In the genomic region with DNA sequence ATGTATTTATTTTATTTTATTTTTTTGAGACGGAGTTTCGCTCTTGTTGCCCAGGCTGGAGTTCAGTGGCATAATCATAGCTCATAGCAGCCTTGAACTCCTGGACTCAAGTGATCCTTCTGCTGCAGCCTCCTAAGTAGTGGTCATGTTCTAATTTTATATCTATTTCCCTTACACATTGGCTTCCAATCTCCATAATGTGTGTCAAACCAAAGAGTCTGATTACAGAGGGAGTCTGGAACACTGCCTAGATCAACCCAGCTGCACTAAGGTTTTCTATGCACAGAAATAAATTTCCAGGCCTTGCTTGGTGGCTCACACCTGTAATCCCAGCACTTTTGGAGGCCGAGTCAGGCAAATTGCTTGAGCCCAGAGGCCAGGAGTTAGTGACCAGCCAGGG, we compare ENCODE assay signal across 6 cellular contexts. TPM values are rescaled to one million over a fixed set of nuclear protein-coding genes. Genes with fewer than 3 reads are reported as not detected.
"Had no signal": no experiment of that assay in that cellular context is flagged by ENCODE, and none has a peak within 500 bp of the region (broad histone marks: within the 10 kb centered on the region; RNA-seq: fewer than 3 reads in every experiment).

No MANE protein-coding gene starts in this region.

RNA-seq across cellular contexts. Expression of a gene that starts 7.2 kb away (rescaled TPM):
- total RNA-seq: HepG2, HT-29, HT1080, IMR-90, K562 had no signal
- polyA plus RNA-seq: HepG2, IgD-negative memory B cell, IMR-90, K562 had no signal

RNA-seq across cellular contexts. Expression of a gene that starts 10.4 kb away (rescaled TPM):
- total RNA-seq: HepG2, HT-29, HT1080, IMR-90, K562 had no signal
- polyA plus RNA-seq: HepG2, IgD-negative memory B cell, IMR-90, K562 had no signal

RNA-seq across cellular contexts. Expression of a gene that starts 31.3 kb away (rescaled TPM):
- total RNA-seq: HepG2, HT-29, HT1080, IMR-90, K562 had no signal
- polyA plus RNA-seq: HepG2, IgD-negative memory B cell, IMR-90, K562 had no signal

RNA-seq across cellular contexts. Expression of a gene that starts 32.0 kb away (rescaled TPM):
- total RNA-seq: HepG2, HT-29, HT1080, IMR-90, K562 had no signal
- polyA plus RNA-seq: HepG2, IgD-negative memory B cell, IMR-90, K562 had no signal
